Comparison of ENCODE assay signal across 1 cellular context in the genomic region with DNA sequence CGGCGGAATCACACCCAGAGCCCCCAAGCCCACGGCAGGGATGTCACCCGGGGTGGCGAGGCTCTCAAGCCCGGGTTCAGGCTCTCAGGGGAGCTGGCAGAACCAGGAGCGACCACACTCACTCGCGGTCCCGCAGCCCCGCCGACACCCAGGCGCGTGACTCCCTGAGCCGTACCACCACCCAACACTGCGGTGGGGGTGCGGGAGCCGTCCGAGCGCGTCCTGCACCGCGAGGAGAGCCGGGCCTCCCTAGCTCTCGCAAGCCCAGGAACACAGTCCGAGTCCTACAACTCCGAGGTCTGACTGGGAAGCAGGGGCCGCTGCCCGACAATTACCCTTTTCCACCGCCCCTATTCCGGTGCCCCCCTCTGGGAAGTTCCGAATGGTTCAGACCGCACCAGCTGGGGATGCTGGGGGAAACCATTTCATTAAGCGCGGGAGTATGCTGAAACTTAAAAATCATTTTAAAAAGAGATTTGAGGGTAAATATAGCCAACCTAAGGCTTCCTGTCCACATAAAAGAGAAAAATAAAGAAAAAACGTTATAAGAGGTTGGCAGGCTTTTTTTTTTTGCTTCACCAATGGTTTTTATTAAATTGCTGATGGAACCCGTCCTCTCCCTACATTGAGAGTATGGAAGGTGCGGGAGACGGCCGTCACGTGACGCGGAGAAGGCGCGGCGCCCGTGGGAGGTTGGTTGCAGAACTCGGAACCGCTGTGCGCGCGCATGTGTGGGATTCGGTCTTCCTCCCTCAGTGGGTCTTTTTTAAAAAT.
A peak's percentile ranks its signal among the peaks of the same experiment; 100 is the strongest.
TF ChIP-seq lines count a peak whose summit lies in the region.

A gene with protein sequence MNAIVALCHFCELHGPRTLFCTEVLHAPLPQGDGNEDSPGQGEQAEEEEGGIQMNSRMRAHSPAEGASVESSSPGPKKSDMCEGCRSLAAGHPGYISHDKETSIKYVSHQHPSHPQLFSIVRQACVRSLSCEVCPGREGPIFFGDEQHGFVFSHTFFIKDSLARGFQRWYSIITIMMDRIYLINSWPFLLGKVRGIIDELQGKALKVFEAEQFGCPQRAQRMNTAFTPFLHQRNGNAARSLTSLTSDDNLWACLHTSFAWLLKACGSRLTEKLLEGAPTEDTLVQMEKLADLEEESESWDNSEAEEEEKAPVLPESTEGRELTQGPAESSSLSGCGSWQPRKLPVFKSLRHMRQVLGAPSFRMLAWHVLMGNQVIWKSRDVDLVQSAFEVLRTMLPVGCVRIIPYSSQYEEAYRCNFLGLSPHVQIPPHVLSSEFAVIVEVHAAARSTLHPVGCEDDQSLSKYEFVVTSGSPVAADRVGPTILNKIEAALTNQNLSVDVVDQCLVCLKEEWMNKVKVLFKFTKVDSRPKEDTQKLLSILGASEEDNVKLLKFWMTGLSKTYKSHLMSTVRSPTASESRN (minus strand): TSS at position 143 of the 774 bp plus-strand sequence. CDS start 9,031 bp downstream, outside the sequence.

TF ChIP-seq in HepG2, 621 proteins besides CTCF, POLR2A, EP300 and RAD21 (continued from another document and continues in another):
- TF ChIP-seq PRMT3 (CRISPR knock-in tag; IDR thresholded peaks at IDR 0.05; ENCODE audit: borderline replicate concordance, low read depth) (no peak), ZNF337 (CRISPR knock-in tag; IDR thresholded peaks at IDR 0.05; ENCODE audit: borderline replicate concordance, low read depth) (no peak), ZNF383 (CRISPR knock-in tag; IDR thresholded peaks at IDR 0.05; ENCODE audit: borderline replicate concordance) (peak; percentile 88; the same call in 1 of the 2 replicates), ZBTB7B (CRISPR knock-in tag; IDR thresholded peaks at IDR 0.05) (no peak; the same call in 1 of the 2 replicates), ZNF749 (CRISPR knock-in tag; IDR thresholded peaks at IDR 0.05; ENCODE audit: borderline replicate concordance) (no peak), JDP2 (CRISPR knock-in tag; IDR thresholded peaks at IDR 0.05; ENCODE audit: borderline replicate concordance) (no peak), ZNF292 (CRISPR knock-in tag; IDR thresholded peaks at IDR 0.05; ENCODE audit: borderline replicate concordance, low read depth) (no peak), AHR (CRISPR knock-in tag; IDR thresholded peaks at IDR 0.05) (no peak; the same call in 1 of the 2 replicates), HNRNPLL (IDR thresholded peaks at IDR 0.05; ENCODE audit: low read depth, low read length, poor library complexity, severe bottlenecking) (no peak), ZBTB3 (CRISPR knock-in tag; IDR thresholded peaks at IDR 0.05; ENCODE audit: borderline replicate concordance, low read depth) (0 out of 2 replicates have a peak, but pooled peaks have one; percentile 25), HMG20B (CRISPR knock-in tag; conservative IDR thresholded peaks at IDR 0.05) (no peak), ZBTB1 (CRISPR knock-in tag; IDR thresholded peaks at IDR 0.05; ENCODE audit: borderline replicate concordance) (no peak), DNMT1 (CRISPR knock-in tag; IDR thresholded peaks at IDR 0.05) (no peak), DPF2 (CRISPR knock-in tag; IDR thresholded peaks at IDR 0.05; ENCODE audit: borderline replicate concordance, low read depth) (no peak), SP2 (CRISPR knock-in tag; IDR thresholded peaks at IDR 0.05) (peak; percentile 36; the same call in 1 of the 2 replicates), ZNF672 (CRISPR knock-in tag; IDR thresholded peaks at IDR 0.05) (no peak), AHDC1 (CRISPR knock-in tag; IDR thresholded peaks at IDR 0.05; ENCODE audit: borderline replicate concordance) (no peak), USF2 (IDR thresholded peaks at IDR 0.05; ENCODE audit: low read depth, low read length) (peak; percentile 93), USF2 (CRISPR knock-in tag; IDR thresholded peaks at IDR 0.05; ENCODE audit: borderline replicate concordance) (peak; percentile 96), HDAC6 (IDR thresholded peaks at IDR 0.05; ENCODE audit: low read depth, low read length) (no peak), ZNF570 (CRISPR knock-in tag; IDR thresholded peaks at IDR 0.05; ENCODE audit: borderline replicate concordance) (no peak)
- TF ChIP-seq, protein P1, sequence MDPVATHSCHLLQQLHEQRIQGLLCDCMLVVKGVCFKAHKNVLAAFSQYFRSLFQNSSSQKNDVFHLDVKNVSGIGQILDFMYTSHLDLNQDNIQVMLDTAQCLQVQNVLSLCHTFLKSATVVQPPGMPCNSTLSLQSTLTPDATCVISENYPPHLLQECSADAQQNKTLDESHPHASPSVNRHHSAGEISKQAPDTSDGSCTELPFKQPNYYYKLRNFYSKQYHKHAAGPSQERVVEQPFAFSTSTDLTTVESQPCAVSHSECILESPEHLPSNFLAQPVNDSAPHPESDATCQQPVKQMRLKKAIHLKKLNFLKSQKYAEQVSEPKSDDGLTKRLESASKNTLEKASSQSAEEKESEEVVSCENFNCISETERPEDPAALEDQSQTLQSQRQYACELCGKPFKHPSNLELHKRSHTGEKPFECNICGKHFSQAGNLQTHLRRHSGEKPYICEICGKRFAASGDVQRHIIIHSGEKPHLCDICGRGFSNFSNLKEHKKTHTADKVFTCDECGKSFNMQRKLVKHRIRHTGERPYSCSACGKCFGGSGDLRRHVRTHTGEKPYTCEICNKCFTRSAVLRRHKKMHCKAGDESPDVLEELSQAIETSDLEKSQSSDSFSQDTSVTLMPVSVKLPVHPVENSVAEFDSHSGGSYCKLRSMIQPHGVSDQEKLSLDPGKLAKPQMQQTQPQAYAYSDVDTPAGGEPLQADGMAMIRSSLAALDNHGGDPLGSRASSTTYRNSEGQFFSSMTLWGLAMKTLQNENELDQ (CRISPR knock-in tag; IDR thresholded peaks at IDR 0.05; ENCODE audit: borderline replicate concordance): no peak
- TF ChIP-seq, protein P2, sequence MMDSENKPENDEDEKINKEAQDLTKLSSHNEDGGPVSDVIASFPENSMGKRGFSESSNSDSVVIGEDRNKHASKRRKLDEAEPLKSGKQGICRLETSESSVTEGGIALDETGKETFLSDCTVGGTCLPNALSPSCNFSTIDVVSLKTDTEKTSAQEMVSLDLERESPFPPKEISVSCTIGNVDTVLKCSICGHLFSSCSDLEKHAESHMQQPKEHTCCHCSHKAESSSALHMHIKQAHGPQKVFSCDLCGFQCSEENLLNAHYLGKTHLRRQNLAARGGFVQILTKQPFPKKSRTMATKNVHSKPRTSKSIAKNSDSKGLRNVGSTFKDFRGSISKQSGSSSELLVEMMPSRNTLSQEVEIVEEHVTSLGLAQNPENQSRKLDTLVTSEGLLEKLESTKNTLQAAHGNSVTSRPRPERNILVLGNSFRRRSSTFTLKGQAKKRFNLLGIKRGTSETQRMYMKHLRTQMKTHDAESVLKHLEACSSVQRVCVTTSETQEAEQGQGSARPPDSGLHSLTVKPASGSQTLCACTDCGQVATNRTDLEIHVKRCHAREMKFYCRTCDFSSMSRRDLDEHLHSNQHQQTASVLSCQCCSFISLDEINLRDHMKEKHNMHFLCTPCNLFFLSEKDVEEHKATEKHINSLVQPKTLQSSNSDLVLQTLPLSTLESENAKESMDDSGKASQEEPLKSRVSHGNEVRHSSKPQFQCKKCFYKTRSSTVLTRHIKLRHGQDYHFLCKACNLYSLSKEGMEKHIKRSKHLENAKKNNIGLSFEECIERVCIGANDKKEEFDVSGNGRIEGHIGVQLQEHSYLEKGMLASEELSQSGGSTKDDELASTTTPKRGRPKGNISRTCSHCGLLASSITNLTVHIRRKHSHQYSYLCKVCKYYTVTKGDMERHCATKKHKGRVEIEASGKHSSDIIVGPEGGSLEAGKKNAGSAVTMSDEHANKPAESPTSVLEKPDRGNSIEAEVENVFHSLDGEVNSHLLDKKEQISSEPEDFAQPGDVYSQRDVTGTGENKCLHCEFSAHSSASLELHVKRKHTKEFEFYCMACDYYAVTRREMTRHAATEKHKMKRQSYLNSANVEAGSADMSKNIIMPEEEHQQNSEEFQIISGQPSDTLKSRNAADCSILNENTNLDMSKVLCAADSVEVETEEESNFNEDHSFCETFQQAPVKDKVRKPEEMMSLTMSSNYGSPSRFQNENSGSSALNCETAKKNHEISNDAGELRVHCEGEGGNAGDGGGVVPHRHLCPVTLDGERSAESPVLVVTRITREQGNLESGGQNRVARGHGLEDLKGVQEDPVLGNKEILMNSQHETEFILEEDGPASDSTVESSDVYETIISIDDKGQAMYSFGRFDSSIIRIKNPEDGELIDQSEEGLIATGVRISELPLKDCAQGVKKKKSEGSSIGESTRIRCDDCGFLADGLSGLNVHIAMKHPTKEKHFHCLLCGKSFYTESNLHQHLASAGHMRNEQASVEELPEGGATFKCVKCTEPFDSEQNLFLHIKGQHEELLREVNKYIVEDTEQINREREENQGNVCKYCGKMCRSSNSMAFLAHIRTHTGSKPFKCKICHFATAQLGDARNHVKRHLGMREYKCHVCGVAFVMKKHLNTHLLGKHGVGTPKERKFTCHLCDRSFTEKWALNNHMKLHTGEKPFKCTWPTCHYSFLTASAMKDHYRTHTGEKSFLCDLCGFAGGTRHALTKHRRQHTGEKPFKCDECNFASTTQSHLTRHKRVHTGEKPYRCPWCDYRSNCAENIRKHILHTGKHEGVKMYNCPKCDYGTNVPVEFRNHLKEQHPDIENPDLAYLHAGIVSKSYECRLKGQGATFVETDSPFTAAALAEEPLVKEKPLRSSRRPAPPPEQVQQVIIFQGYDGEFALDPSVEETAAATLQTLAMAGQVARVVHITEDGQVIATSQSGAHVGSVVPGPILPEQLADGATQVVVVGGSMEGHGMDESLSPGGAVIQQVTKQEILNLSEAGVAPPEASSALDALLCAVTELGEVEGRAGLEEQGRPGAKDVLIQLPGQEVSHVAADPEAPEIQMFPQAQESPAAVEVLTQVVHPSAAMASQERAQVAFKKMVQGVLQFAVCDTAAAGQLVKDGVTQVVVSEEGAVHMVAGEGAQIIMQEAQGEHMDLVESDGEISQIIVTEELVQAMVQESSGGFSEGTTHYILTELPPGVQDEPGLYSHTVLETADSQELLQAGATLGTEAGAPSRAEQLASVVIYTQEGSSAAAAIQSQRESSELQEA (CRISPR knock-in tag; IDR thresholded peaks at IDR 0.05; ENCODE audit: not compliant biosample characterization): peak; percentile 22
- TF ChIP-seq, protein P3, sequence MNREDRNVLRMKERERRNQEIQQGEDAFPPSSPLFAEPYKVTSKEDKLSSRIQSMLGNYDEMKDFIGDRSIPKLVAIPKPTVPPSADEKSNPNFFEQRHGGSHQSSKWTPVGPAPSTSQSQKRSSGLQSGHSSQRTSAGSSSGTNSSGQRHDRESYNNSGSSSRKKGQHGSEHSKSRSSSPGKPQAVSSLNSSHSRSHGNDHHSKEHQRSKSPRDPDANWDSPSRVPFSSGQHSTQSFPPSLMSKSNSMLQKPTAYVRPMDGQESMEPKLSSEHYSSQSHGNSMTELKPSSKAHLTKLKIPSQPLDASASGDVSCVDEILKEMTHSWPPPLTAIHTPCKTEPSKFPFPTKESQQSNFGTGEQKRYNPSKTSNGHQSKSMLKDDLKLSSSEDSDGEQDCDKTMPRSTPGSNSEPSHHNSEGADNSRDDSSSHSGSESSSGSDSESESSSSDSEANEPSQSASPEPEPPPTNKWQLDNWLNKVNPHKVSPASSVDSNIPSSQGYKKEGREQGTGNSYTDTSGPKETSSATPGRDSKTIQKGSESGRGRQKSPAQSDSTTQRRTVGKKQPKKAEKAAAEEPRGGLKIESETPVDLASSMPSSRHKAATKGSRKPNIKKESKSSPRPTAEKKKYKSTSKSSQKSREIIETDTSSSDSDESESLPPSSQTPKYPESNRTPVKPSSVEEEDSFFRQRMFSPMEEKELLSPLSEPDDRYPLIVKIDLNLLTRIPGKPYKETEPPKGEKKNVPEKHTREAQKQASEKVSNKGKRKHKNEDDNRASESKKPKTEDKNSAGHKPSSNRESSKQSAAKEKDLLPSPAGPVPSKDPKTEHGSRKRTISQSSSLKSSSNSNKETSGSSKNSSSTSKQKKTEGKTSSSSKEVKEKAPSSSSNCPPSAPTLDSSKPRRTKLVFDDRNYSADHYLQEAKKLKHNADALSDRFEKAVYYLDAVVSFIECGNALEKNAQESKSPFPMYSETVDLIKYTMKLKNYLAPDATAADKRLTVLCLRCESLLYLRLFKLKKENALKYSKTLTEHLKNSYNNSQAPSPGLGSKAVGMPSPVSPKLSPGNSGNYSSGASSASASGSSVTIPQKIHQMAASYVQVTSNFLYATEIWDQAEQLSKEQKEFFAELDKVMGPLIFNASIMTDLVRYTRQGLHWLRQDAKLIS (CRISPR knock-in tag; IDR thresholded peaks at IDR 0.05): no peak
